18 cellular contexts compared by ENCODE assay signal in the genomic region with DNA sequence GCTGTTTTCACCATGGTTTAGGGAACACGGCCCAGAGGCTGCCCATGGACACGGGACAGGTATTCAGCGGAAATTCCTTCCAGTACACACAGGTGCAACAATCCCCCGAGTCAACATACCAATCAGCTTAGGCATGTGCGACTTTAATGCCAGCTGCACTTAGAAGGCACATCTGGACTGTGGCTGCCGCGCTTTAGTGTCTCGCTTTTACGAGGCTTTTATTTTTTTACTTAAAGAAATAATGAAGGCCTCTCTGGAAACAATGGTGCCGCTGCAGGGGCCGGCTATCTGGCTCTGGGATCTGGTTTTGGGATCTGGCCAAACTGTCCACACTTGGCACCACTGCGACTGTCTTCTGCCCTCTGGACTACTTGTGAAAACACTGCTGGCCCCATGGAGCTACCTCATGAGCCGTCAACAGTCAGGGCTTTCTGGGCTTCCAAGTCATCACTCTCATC. TPM values are rescaled to one million over a fixed set of nuclear protein-coding genes. Genes with fewer than 3 reads are reported as not detected.
DNase-seq lines count a peak whose midpoint lies in the region; ATAC-seq, FAIRE-seq and TF ChIP-seq lines count a peak whose summit lies in the region.
"Had no signal": no experiment of that assay in that cellular context is flagged by ENCODE, and none has a peak within 500 bp of the region (broad histone marks: within the 10 kb centered on the region; RNA-seq: fewer than 3 reads in every experiment).

No MANE protein-coding gene starts in this region.

- intact Hi-C loops in PC-3 (cut with micrococcal nuclease), result no loop called here

- H4K12ac ChIP-seq in trophoblast cell (ENCODE audit: low read depth, low read length), result no peak overlapping the region

- no CpG with 5 or more reads among the region's 13 CpGs for whole genome bisulfite sequencing in trophoblast cell (ENCODE audit: extremely low coverage, insufficient coverage, insufficient read length)

- no peaks in the 10 kb centered on the region for H3F3A ChIP-seq in PC-3 (ENCODE audit: low read length, unreplicated experiment)

- no peak overlapping the region for H4K91ac ChIP-seq in trophoblast cell (ENCODE audit: low read depth, low read length)

- H3K36me3 ChIP-seq in RWPE2 (ENCODE audit: low read depth) (peaks cover 9% of the 10 kb centered on the region; the same call in 1 of the 2 replicates), trophoblast cell (ENCODE audit: control insufficient read depth in 1 of 2, insufficient read depth in 2 of 2, low read length in 2 of 2) (peaks cover 14 to 32% of the 10 kb centered on the region in 2 experiments), PC-3 (ENCODE audit: low read depth, low read length) (no peaks in the 10 kb centered on the region)

- DNase-seq in DMS79 (lab: John Stamatoyannopoulos, UW) (peak; percentile 16), RWPE2 (ENCODE audit: low spot score) (no peak), trophoblast cell (peak; percentile 51 to 78), DMS 273 (lab: John Stamatoyannopoulos, UW; ENCODE audit: unreplicated experiment) (no peak), PC-3 (no peak), RCC 7860 (ENCODE audit: low spot score) (no peak), NCI-H1417 (lab: John Stamatoyannopoulos, UW) (no peak)
- DNase-seq: activated CD8-positive, alpha-beta memory T cell treated with anti-CD3 and anti-CD28 coated beads, Interleukin-2, amount 50 U/mL, for 48 hours; activated naive CD4-positive, alpha-beta T cell treated with Interleukin-2 at 50 U/mL for 16 hours; left lung; naive B cell; NCI-H1048; stimulated activated naive B cell treated with anti-CD40 and anti-IgM and Interleukin-4, amounts not matched to agents 10 μg/mL and 1 μg/mL and 100 μg/mL, for 72 hours; T1000 had no signal

- H3K23ac ChIP-seq in trophoblast cell (ENCODE audit: low read length), result no peak overlapping the region

- no peak overlapping the region for H3K18ac ChIP-seq in trophoblast cell (ENCODE audit: low read length)

- H3K4ac ChIP-seq in trophoblast cell (ENCODE audit: low read depth, low read length), result no peak overlapping the region

- no peak overlapping the region for H4K8ac ChIP-seq in trophoblast cell (ENCODE audit: low read depth, low read length)

- H3K4me1 ChIP-seq in RWPE2 (ENCODE audit: insufficient read depth, poor library complexity, severe bottlenecking) (peaks cover 18% of the 10 kb centered on the region), trophoblast cell (ENCODE audit: control insufficient read depth in 1 of 2, insufficient read depth in 2 of 2, low read length in 2 of 2) (peaks cover 19% of the 10 kb centered on the region in 2 experiments), PC-3 (ENCODE audit: insufficient read depth, low read length) (peaks cover 3% of the 10 kb centered on the region)

- H3K9me3 ChIP-seq in RWPE2 (ENCODE audit: severe bottlenecking) (no peaks in the 10 kb centered on the region), trophoblast cell (ENCODE audit: insufficient read depth, low read depth, low read length) (peaks cover 3% of the 10 kb centered on the region), PC-3 (ENCODE audit: low read length) (no peaks in the 10 kb centered on the region)
- H3K9me3 ChIP-seq: left lung had no signal

- no peak overlapping the region for H2BK5ac ChIP-seq in trophoblast cell (ENCODE audit: low read depth, low read length, poor library complexity)

- H3K79me2 ChIP-seq in trophoblast cell (ENCODE audit: control insufficient read depth, insufficient read depth, low read length, poor library complexity) (peaks cover under 1% of the 10 kb centered on the region), PC-3 (ENCODE audit: low read length) (no peaks in the 10 kb centered on the region)

- POLR2A ChIA-PET in PC-3 (lab: Charles Lee; ENCODE audit: unreplicated experiment), result no interaction called here

- H3K14ac ChIP-seq in trophoblast cell (ENCODE audit: low read length), result no peak overlapping the region

- no peak overlapping the region for H2AFZ ChIP-seq in trophoblast cell (ENCODE audit: insufficient read depth, low read length, poor library complexity)
- no peak overlapping the region for H2AFZ ChIP-seq in PC-3 (ENCODE audit: low read length)

- H2AK5ac ChIP-seq in trophoblast cell (ENCODE audit: low read length), result no peak overlapping the region

- no TSS peak for BruUV-seq in PC-3 (replicated peaks; lab: Mats Ljungman, UMichigan)

- CTCF ChIA-PET in PC-3 (lab: Charles Lee), result interaction anchor here (0.7 kb wide), 1 partner anchor 286 kb away, joined by 3 read pairs; no protein-coding TSS in a partner anchor

- H3K9me2 ChIP-seq in PC-3 (replicated peaks; ENCODE audit: low read length), result no peaks in the 10 kb centered on the region

- H3K27me3 ChIP-seq in RWPE2 (ENCODE audit: insufficient read depth, poor library complexity, severe bottlenecking), result no peaks in the 10 kb centered on the region
- no peaks in the 10 kb centered on the region for H3K27me3 ChIP-seq in trophoblast cell (ENCODE audit: insufficient read depth, low read length)
- H3K27me3 ChIP-seq in PC-3 (ENCODE audit: low read length), result no peaks in the 10 kb centered on the region
- H3K27me3 ChIP-seq: left lung had no signal

- H2BK12ac ChIP-seq in trophoblast cell (ENCODE audit: low read length), result no peak overlapping the region

- H3K4me2 ChIP-seq in trophoblast cell (ENCODE audit: low read length), result no peak overlapping the region
- no peak overlapping the region for H3K4me2 ChIP-seq in PC-3 (ENCODE audit: low read length)

- no peaks in the 10 kb centered on the region for H4K20me1 ChIP-seq in PC-3 (ENCODE audit: low read length)

- FAIRE-seq in RCC 7860 (lab: Jason Lieb, UNC), result no peak
- FAIRE-seq: astrocyte, GM12891, urothelium cell line had no signal

- H2BK120ac ChIP-seq in trophoblast cell (ENCODE audit: insufficient read depth, low read length, poor library complexity), result no peak overlapping the region

- H3K4me3 ChIP-seq in RWPE2 (ENCODE audit: severe bottlenecking) (no peak overlapping the region), trophoblast cell (ENCODE audit: low read depth, low read length) (no peak overlapping the region), PC-3 (ENCODE audit: low read length) (no peak overlapping the region)
- H3K4me3 ChIP-seq: left lung had no signal

- H3K9ac ChIP-seq in trophoblast cell (ENCODE audit: low read length) (no peak overlapping the region), PC-3 (ENCODE audit: low read length) (no peak overlapping the region)

- H3K27ac ChIP-seq in RWPE2 (ENCODE audit: poor library complexity, severe bottlenecking) (peak overlapping the region; percentile 71), trophoblast cell (ENCODE audit: low read depth, low read length) (no peak overlapping the region), PC-3 (ENCODE audit: low read length) (no peak overlapping the region)
- H3K27ac ChIP-seq: left lung had no signal

- ATAC-seq in RWPE2 (ENCODE audit: low read depth) (peak; percentile 86), esophagus mucosa (peak; percentile 27), PC-3 (no peak)
- ATAC-seq: left lung; stimulated activated naive B cell treated with anti-CD40 and anti-IgM and Interleukin-4, amounts not matched to agents 10 μg/mL and 1 μg/mL and 100 μg/mL, for 72 hours had no signal

- TF ChIP-seq CTCF in RWPE2 (IDR thresholded peaks at IDR 0.05; ENCODE audit: poor library complexity, severe bottlenecking), result no peak
- TF ChIP-seq CTCF in PC-3 (conservative IDR thresholded peaks at IDR 0.05; ENCODE audit: low read depth, low read length), result no peak

- H3K79me1 ChIP-seq in trophoblast cell (ENCODE audit: low read length), result peaks cover 2% of the 10 kb centered on the region

RNA-seq across cellular contexts. Expression of a gene that starts 55.5 kb away (rescaled TPM):
- total RNA-seq in esophagus mucosa (6.9 TPM), PC-3 (2014; rRNA removed) (27.7 and 28.9 TPM in 2 replicates)
- polyA plus RNA-seq in trophoblast cell (2013), result 20.1 and 20.3 TPM in 2 replicates

RNA-seq across cellular contexts. Expression of a gene that starts 55.7 kb away (rescaled TPM):
- total RNA-seq in esophagus mucosa (50.2 TPM), PC-3 (2014; rRNA removed) (63.3 and 72.3 TPM in 2 replicates)
- polyA plus RNA-seq in trophoblast cell (2013), result 60.1 and 60.6 TPM in 2 replicates

Comparison
In these comparisons a context has a peak if more than half of its experiments do, and no peak if none do; other contexts are left out.
1. DNase-seq: peak in DMS79 (single experiment) and trophoblast cell (2 of 2); none in RWPE2 (single experiment), DMS 273 (single experiment), PC-3 (single experiment), RCC 7860 (single experiment) and NCI-H1417 (0 of 3).